ENCODE assay signal across 14 cellular contexts in genomic region chrX:44708470-44708869, GRCh38.
"Had no signal": no experiment of that assay in that cellular context is flagged by ENCODE, and none has a peak within 500 bp of the region (broad histone marks: within the 10 kb centered on the region; RNA-seq: fewer than 3 reads in every experiment).

No MANE protein-coding gene starts in this region.

- H3K27me3 ChIP-seq: ascending aorta, cardiac muscle cell, esophagus squamous epithelium, left lung had no signal

- H3K27ac ChIP-seq: ascending aorta, cardiac muscle cell, esophagus squamous epithelium, left lung, psoas muscle, WERI-Rb-1 had no signal

- FAIRE-seq: endometrium had no signal

- H3K9me3 ChIP-seq: ascending aorta, esophagus squamous epithelium, left lung, psoas muscle had no signal

- H3K36me3 ChIP-seq: ascending aorta, cardiac muscle cell, esophagus squamous epithelium, left lung, WERI-Rb-1 had no signal

- H3K4me1 ChIP-seq: ascending aorta, esophagus squamous epithelium, left lung, psoas muscle had no signal

- DNase-seq: activated CD4-positive, alpha-beta memory T cell treated with anti-CD3 and anti-CD28 coated beads, Interleukin-2, amount 10 ng/mL, durations not matched to agents 7 days and 5 days; activated CD4-positive, alpha-beta T cell treated with anti-CD3 and anti-CD28 coated beads for 36 hours; esophagus squamous epithelium; foreskin fibroblast; glutamatergic neuron; left lung; psoas muscle; stimulated activated CD4-positive, alpha-beta T cell treated with anti-CD3 and anti-CD28 coated beads, Interleukin-2, amount 100 ng/mL, for 24 hours; stimulated activated naive B cell treated with anti-CD40 and anti-IgM and Interleukin-4, amounts not matched to agents 10 μg/mL and 1 μg/mL and 100 μg/mL, for 72 hours; trophoblast cell; WERI-Rb-1 had no signal

- H3K4me3 ChIP-seq: ascending aorta, cardiac muscle cell, esophagus squamous epithelium, left lung, psoas muscle had no signal
